ENCODE assay signal across 13 cellular contexts in genomic region chr15:37789881-37790280, GRCh38.
DNase-seq lines count a peak whose midpoint lies in the region; ATAC-seq and TF ChIP-seq lines count a peak whose summit lies in the region.
"Had no signal": no experiment of that assay in that cellular context is flagged by ENCODE, and none has a peak within 500 bp of the region (broad histone marks: within the 10 kb centered on the region; RNA-seq: fewer than 3 reads in every experiment).

No MANE protein-coding gene starts in this region.

- H3K36me3 ChIP-seq in PC-3 (ENCODE audit: low read depth, low read length) (no peaks in the 10 kb centered on the region), osteoblast (ENCODE audit: insufficient read depth, low read length) (no peaks in the 10 kb centered on the region), ovary (no peaks in the 10 kb centered on the region)
- H3K36me3 ChIP-seq: esophagus squamous epithelium, thoracic aorta had no signal

- H3K9me3 ChIP-seq in PC-3 (ENCODE audit: low read length) (no peaks in the 10 kb centered on the region), osteoblast (ENCODE audit: low read depth, low read length) (no peaks in the 10 kb centered on the region), ovary (no peaks in the 10 kb centered on the region)
- H3K9me3 ChIP-seq: Caco-2, esophagus squamous epithelium, thoracic aorta had no signal

- H3K27ac ChIP-seq in PC-3 (ENCODE audit: low read length) (no peak overlapping the region), osteoblast (ENCODE audit: low read depth, low read length) (peak overlapping the region; percentile 48), coronary artery (no peak overlapping the region), ovary (no peak overlapping the region)
- H3K27ac ChIP-seq: esophagus squamous epithelium, thoracic aorta had no signal

- no peak for TF ChIP-seq POLR2A in ovary (IDR thresholded peaks at IDR 0.05)

- POLR2A ChIA-PET in PC-3 (lab: Charles Lee; ENCODE audit: unreplicated experiment), result no interaction called here

- TF ChIP-seq CTCF in PC-3 (conservative IDR thresholded peaks at IDR 0.05; ENCODE audit: low read depth, low read length) (no peak), epithelial cell of esophagus (IDR thresholded peaks at IDR 0.05; ENCODE audit: insufficient read depth, low read depth, low read length, missing control alignments) (no peak), osteoblast (IDR thresholded peaks at IDR 0.05; ENCODE audit: extremely low read depth, low read depth, low read length) (no peak), coronary artery (IDR thresholded peaks at IDR 0.05) (no peak), ovary (IDR thresholded peaks at IDR 0.05) (no peak)

- DNase-seq in ELR (ENCODE audit: low read depth) (peak; percentile 79), PC-3 (peak; percentile 72), epithelial cell of esophagus (ENCODE audit: low read depth) (peak; percentile 83), osteoblast (ENCODE audit: insufficient read length, low spot score, missing footprints) (no peak), coronary artery (ENCODE audit: low spot score) (no peak), ovary (no peak), islet precursor cell (no peak)
- DNase-seq: activated CD4-positive, alpha-beta T cell treated with anti-CD3 and anti-CD28 coated beads, Interleukin-2, amount 10 ng/mL, durations not matched to agents 24 days and 14 days; activated effector memory CD4-positive, alpha-beta T cell treated with anti-CD3 and anti-CD28 coated beads, Interleukin-2, amount 50 U/mL, for 16 hours; Caco-2; esophagus squamous epithelium; naive thymus-derived CD8-positive, alpha-beta T cell had no signal

- H3F3A ChIP-seq in PC-3 (ENCODE audit: low read length, unreplicated experiment), result no peaks in the 10 kb centered on the region

- intact Hi-C loops in PC-3 (cut with micrococcal nuclease) (no loop called here), ovary (cut with DNase I) (no loop called here)

- H3K9ac ChIP-seq in PC-3 (ENCODE audit: low read length), result no peak overlapping the region

- H3K4me1 ChIP-seq in PC-3 (ENCODE audit: insufficient read depth, low read length) (peaks cover 20% of the 10 kb centered on the region), osteoblast (ENCODE audit: insufficient read depth, low read length) (peaks cover 30% of the 10 kb centered on the region), ovary (ENCODE audit: insufficient read depth) (no peaks in the 10 kb centered on the region)
- H3K4me1 ChIP-seq: Caco-2, esophagus squamous epithelium had no signal

- H2AFZ ChIP-seq in PC-3 (ENCODE audit: low read length) (no peak overlapping the region), osteoblast (ENCODE audit: low read length) (no peak overlapping the region)

- peak; percentile 70 for ATAC-seq in PC-3
- ATAC-seq: naive thymus-derived CD8-positive, alpha-beta T cell had no signal

- H3K4me3 ChIP-seq in PC-3 (ENCODE audit: low read length) (no peak overlapping the region), epithelial cell of esophagus (ENCODE audit: low read length) (no peak overlapping the region), osteoblast (ENCODE audit: insufficient read depth, low read length) (no peak overlapping the region), coronary artery (no peak overlapping the region), ovary (no peak overlapping the region)
- H3K4me3 ChIP-seq: esophagus squamous epithelium, thoracic aorta had no signal

- H3K4me2 ChIP-seq in PC-3 (ENCODE audit: low read length) (peak overlapping the region; percentile 3; the same call in 1 of the 2 replicates), osteoblast (ENCODE audit: insufficient read depth, low read length) (peak overlapping the region; percentile 12)

- H3K27me3 ChIP-seq in PC-3 (ENCODE audit: low read length), result peaks cover 15% of the 10 kb centered on the region; the same call in 1 of the 2 replicates
- no peaks in the 10 kb centered on the region for H3K27me3 ChIP-seq in osteoblast (ENCODE audit: insufficient read depth, low read length)
- H3K27me3 ChIP-seq in ovary, result no peaks in the 10 kb centered on the region
- H3K27me3 ChIP-seq: esophagus squamous epithelium had no signal

- H3K79me2 ChIP-seq in PC-3 (ENCODE audit: low read length), result no peaks in the 10 kb centered on the region
- no peaks in the 10 kb centered on the region for H3K79me2 ChIP-seq in osteoblast (ENCODE audit: insufficient read depth, low read length)

- no peaks in the 10 kb centered on the region for H3K9me2 ChIP-seq in PC-3 (replicated peaks; ENCODE audit: low read length)

- no peaks in the 10 kb centered on the region for H4K20me1 ChIP-seq in PC-3 (ENCODE audit: low read length)
- no peaks in the 10 kb centered on the region for H4K20me1 ChIP-seq in osteoblast (ENCODE audit: insufficient read depth, low read length)

- no TSS peak for BruUV-seq in PC-3 (replicated peaks; lab: Mats Ljungman, UMichigan)

- no peak for TF ChIP-seq EP300 in ovary (IDR thresholded peaks at IDR 0.05)

- CTCF ChIA-PET in PC-3 (lab: Charles Lee), result no interaction called here

Comparison
In these comparisons a context has a peak if more than half of its experiments do, and no peak if none do; other contexts are left out.
1. DNase-seq: peak in ELR (single experiment), PC-3 (single experiment) and epithelial cell of esophagus (single experiment); none in osteoblast (single experiment), coronary artery (single experiment), ovary (0 of 5) and islet precursor cell (single experiment).